ENCODE assay signal across 13 cellular contexts in the genomic region with DNA sequence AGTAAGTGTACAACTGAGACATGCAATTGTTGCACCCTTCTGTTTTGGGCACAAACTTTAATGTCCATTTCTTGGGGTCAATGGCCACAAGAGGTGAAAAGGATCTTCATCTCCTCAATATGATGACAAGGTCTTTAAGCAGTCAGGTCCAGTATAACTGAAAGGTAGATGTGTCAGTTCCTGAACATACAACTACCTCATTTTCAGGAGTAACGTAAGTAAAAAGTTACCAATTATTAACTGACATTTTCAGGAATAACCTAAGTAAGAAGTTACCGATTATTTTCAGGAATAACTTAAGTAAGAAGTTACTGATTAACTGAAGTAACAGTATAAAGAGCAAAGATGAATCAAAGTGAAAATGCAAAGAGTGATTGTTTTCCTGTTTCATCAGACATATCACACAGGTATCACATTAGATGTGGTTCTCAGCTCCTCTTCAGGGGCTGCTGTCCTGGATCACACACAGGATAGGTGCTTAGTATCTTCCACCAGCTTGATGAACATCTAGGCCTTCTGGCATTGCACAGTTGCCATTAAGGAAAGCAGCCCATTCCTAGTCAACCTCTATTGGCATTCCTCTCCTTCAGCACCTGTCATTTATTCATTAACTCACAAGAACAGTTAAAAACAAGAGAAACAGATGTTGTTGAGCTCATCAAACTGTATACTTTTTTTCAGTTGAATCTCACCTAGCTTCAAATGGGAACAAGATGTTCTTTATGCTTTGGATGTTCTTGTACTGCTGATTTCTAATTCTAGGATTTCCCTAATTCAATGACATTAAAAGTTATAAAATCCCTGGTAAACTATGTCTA.
DNase-seq lines count a peak whose midpoint lies in the region; ATAC-seq, FAIRE-seq and TF ChIP-seq lines count a peak whose summit lies in the region.
"Had no signal": no experiment of that assay in that cellular context is flagged by ENCODE, and none has a peak within 500 bp of the region (broad histone marks: within the 10 kb centered on the region; RNA-seq: fewer than 3 reads in every experiment).

No MANE protein-coding gene starts in this region.

- no peaks in the 10 kb centered on the region for H3K27me3 ChIP-seq in uterus
- H3K27me3 ChIP-seq in aorta (ENCODE audit: control insufficient read depth in 1 of 2, insufficient read depth in 2 of 2, low read length in 1 of 2), result no peaks in the 10 kb centered on the region
- H3K27me3 ChIP-seq: left lung, tibial nerve had no signal

- H3K4me1 ChIP-seq in uterus, result no peaks in the 10 kb centered on the region
- H3K4me1 ChIP-seq in aorta (ENCODE audit: control insufficient read depth in 1 of 2, insufficient read depth in 2 of 2, low read length in 2 of 2), result no peaks in the 10 kb centered on the region
- H3K4me1 ChIP-seq: left lung, tibial nerve had no signal

- ATAC-seq in GM18907 (IDR thresholded peaks at IDR 0.05; ENCODE audit: unreplicated experiment) (peak; percentile 95), GM21529 (IDR thresholded peaks at IDR 0.05; ENCODE audit: unreplicated experiment) (peak; percentile 84), HG03066 (IDR thresholded peaks at IDR 0.05; ENCODE audit: low read depth, unreplicated experiment) (peak; percentile 86), HG02798 (IDR thresholded peaks at IDR 0.05; ENCODE audit: poor library complexity, unreplicated experiment) (no peak), aorta (ENCODE audit: low FRiP score) (no peak)
- no peak for ATAC-seq in stimulated activated memory B cell treated with anti-CD40 and anti-IgM and Interleukin-4, amounts not matched to agents 10 μg/mL and 1 μg/mL and 100 μg/mL, for 72 hours
- ATAC-seq: activated CD8-positive, alpha-beta T cell treated with anti-CD3 and anti-CD28 coated beads, Interleukin-2, amount 10 ng/mL, durations not matched to agents 7 days and 5 days; left lung had no signal

- no peak for DNase-seq in HTR-8/SVneo (ENCODE audit: insufficient read length, low spot score)
- no peak for DNase-seq in uterus
- no peak for DNase-seq in aorta
- DNase-seq: activated CD8-positive, alpha-beta T cell treated with anti-CD3 and anti-CD28 coated beads, Interleukin-2, amount 10 ng/mL, durations not matched to agents 7 days and 5 days; left lung had no signal

- no peak for TF ChIP-seq CTCF in uterus (IDR thresholded peaks at IDR 0.05)

- peak; percentile 74 for FAIRE-seq in HTR-8/SVneo (lab: Jason Lieb, UNC)
- FAIRE-seq: TTC549 had no signal

- intact Hi-C loops in uterus (cut with DNase I; ENCODE audit: low total_unique reads), result no loop called here
- intact Hi-C loops in aorta (cut with DNase I), result no loop called here

- no peaks in the 10 kb centered on the region for H3K9me3 ChIP-seq in uterus
- no peaks in the 10 kb centered on the region for H3K9me3 ChIP-seq in aorta (ENCODE audit: control insufficient read depth, low read length)
- H3K9me3 ChIP-seq: left lung, tibial nerve had no signal

- peaks cover 7% of the 10 kb centered on the region for H3K9me3 Mint-ChIP-seq in stimulated activated memory B cell treated with anti-CD40 and anti-IgM and Interleukin-4, amounts not matched to agents 10 μg/mL and 1 μg/mL and 100 μg/mL, for 72 hours

- no peak overlapping the region for H3K4me3 ChIP-seq in uterus
- H3K4me3 ChIP-seq in aorta (ENCODE audit: low read length in 2 of 2), result no peak overlapping the region
- H3K4me3 ChIP-seq: left lung, tibial nerve had no signal

- H3K36me3 ChIP-seq in uterus (no peaks in the 10 kb centered on the region), aorta (ENCODE audit: control insufficient read depth in 1 of 2, insufficient read depth in 2 of 2, low read length in 1 of 2) (no peaks in the 10 kb centered on the region)
- H3K36me3 ChIP-seq: left lung, tibial nerve had no signal

- no peaks in the 10 kb centered on the region for H3K36me3 Mint-ChIP-seq in stimulated activated memory B cell treated with anti-CD40 and anti-IgM and Interleukin-4, amounts not matched to agents 10 μg/mL and 1 μg/mL and 100 μg/mL, for 72 hours

- WGBS in aorta, 2 donors, result 82 to 85% methylated on average over 2 of the region's 2 CpGs

- no peaks in the 10 kb centered on the region for H3K27me3 Mint-ChIP-seq in stimulated activated memory B cell treated with anti-CD40 and anti-IgM and Interleukin-4, amounts not matched to agents 10 μg/mL and 1 μg/mL and 100 μg/mL, for 72 hours
- H3K27me3 Mint-ChIP-seq: dendritic cell treated with granulocyte-macrophage colony-stimulating factor and Interleukin-4, amounts not matched to agents 40 ng/mL and 50 ng/mL, for 4 days had no signal

- TF ChIP-seq POLR2A in uterus (IDR thresholded peaks at IDR 0.05), result no peak

- no peaks in the 10 kb centered on the region for H3K4me1 Mint-ChIP-seq in stimulated activated memory B cell treated with anti-CD40 and anti-IgM and Interleukin-4, amounts not matched to agents 10 μg/mL and 1 μg/mL and 100 μg/mL, for 72 hours

- H3K4me3 Mint-ChIP-seq in stimulated activated memory B cell treated with anti-CD40 and anti-IgM and Interleukin-4, amounts not matched to agents 10 μg/mL and 1 μg/mL and 100 μg/mL, for 72 hours, result no peak overlapping the region
- H3K4me3 Mint-ChIP-seq: activated CD8-positive, alpha-beta T cell treated with anti-CD3 and anti-CD28 coated beads, Interleukin-2, amount 10 ng/mL, durations not matched to agents 7 days and 5 days; dendritic cell treated with granulocyte-macrophage colony-stimulating factor and Interleukin-4, amounts not matched to agents 40 ng/mL and 50 ng/mL, for 4 days had no signal

- H3K27ac ChIP-seq in uterus (no peak overlapping the region), aorta (ENCODE audit: low read depth in 1 of 2, low read length in 2 of 2) (no peak overlapping the region)
- H3K27ac ChIP-seq: left lung, tibial nerve had no signal

- no peak overlapping the region for H3K27ac Mint-ChIP-seq in stimulated activated memory B cell treated with anti-CD40 and anti-IgM and Interleukin-4, amounts not matched to agents 10 μg/mL and 1 μg/mL and 100 μg/mL, for 72 hours
- H3K27ac Mint-ChIP-seq: activated CD8-positive, alpha-beta T cell treated with anti-CD3 and anti-CD28 coated beads, Interleukin-2, amount 10 ng/mL, durations not matched to agents 7 days and 5 days; dendritic cell treated with granulocyte-macrophage colony-stimulating factor and Interleukin-4, amounts not matched to agents 40 ng/mL and 50 ng/mL, for 4 days had no signal

Comparison
In these comparisons a context has a peak if more than half of its experiments do, and no peak if none do; other contexts are left out.
1. ATAC-seq: peak in GM18907 (single experiment), GM21529 (single experiment) and HG03066 (single experiment); none in HG02798 (single experiment), aorta (single experiment) and stimulated activated memory B cell treated with anti-CD40 and anti-IgM and Interleukin-4, amounts not matched to agents 10 μg/mL and 1 μg/mL and 100 μg/mL, for 72 hours (single experiment).